In the genomic region with DNA sequence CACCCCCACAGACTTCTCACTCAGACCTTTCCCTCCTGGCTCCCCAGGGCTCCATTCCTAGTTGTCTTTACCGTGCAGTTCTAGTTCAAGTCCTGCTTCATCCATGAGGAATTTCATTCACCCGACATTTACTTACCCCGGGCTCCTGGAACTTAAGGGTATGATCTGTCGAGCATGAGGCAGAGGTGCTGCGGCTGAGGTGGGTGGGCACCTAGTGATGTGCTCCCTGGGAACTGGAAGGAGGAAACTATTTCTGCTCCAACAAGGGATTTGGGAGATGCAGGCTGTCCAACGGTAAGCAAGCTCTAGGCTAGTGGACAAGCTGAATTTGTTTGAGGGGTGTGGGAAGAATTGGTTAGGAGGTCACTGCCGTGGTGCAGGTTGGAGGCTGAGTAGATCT, we compare ENCODE assay signal across 24 cellular contexts. TPM values are rescaled to one million over a fixed set of nuclear protein-coding genes. Genes with fewer than 3 reads are reported as not detected.
"Had no signal": no experiment of that assay in that cellular context is flagged by ENCODE, and none has a peak within 500 bp of the region (broad histone marks: within the 10 kb centered on the region; RNA-seq: fewer than 3 reads in every experiment).

No MANE protein-coding gene starts in this region.

- H3K4me1 ChIP-seq: breast epithelium had no signal

- DNase-seq: activated CD4-positive, alpha-beta T cell treated with anti-CD3 and anti-CD28 coated beads for 48 hours; activated CD4-positive, alpha-beta T cell treated with anti-CD3 and anti-CD28 coated beads, Interleukin-2, amount 50 U/mL, for 48 hours; activated CD4-positive, CD25-positive, alpha-beta regulatory T cell treated with anti-CD3 and anti-CD28 coated beads, Interleukin-2, amount 50 U/mL, for 72 hours; activated CD8-positive, alpha-beta memory T cell treated with anti-CD3 and anti-CD28 coated beads, Interleukin-2, amount 10 ng/mL, durations not matched to agents 7 days and 5 days; activated effector memory CD4-positive, alpha-beta T cell treated with Interleukin-2 at 50 U/mL for 16 hours; activated naive CD4-positive, alpha-beta T cell treated with Interleukin-2 at 50 U/mL for 16 hours; activated T-cell treated with anti-CD3 and anti-CD28 coated beads, Interleukin-2, amount 50 U/mL, for 24 hours; anterior cingulate cortex; central memory CD4-positive, alpha-beta T cell; NCI-H1092; NCI-H1417 treated with DMSO at 0.1 percent for 48 hours; NCI-H187; NCI-H2081; NCI-H524; PC-9; SIG-M5; T-helper 17 cell; T-helper 9 cell had no signal

- H3K36me3 ChIP-seq: breast epithelium had no signal

- H3K27ac Mint-ChIP-seq: activated CD8-positive, alpha-beta memory T cell treated with anti-CD3 and anti-CD28 coated beads, Interleukin-2, amount 10 ng/mL, durations not matched to agents 7 days and 5 days; activated T-cell treated with anti-CD3 and anti-CD28 coated beads, Interleukin-2, amount 50 U/mL, for 24 hours; activated T-helper 1 cell treated with anti-CD3 and anti-CD28 coated beads, Interleukin-12 subunit alpha, Interleukin-12 subunit beta, Interleukin-2, Interleukin-4 antibody, amounts not matched to agents 30 ng/mL and 10 ng/mL and 1 ng/mL, durations not matched to agents 14 hours and 24 hours and 36 hours; T-helper 17 cell; WTC11 had no signal

- H3K27me3 ChIP-seq: breast epithelium had no signal

- H3K4me3 ChIP-seq: breast epithelium, PC-9 had no signal

- H3K9me3 ChIP-seq: breast epithelium had no signal

- ATAC-seq: activated CD8-positive, alpha-beta memory T cell treated with anti-CD3 and anti-CD28 coated beads, Interleukin-2, amount 10 ng/mL, durations not matched to agents 7 days and 5 days; activated naive CD4-positive, alpha-beta T cell treated with anti-CD3 and anti-CD28 coated beads, Interleukin-2, amount 50 U/mL, for 72 hours; T-helper 17 cell had no signal

- H3K9ac ChIP-seq: KMS-11 had no signal

- H3K4me3 Mint-ChIP-seq: activated CD8-positive, alpha-beta memory T cell treated with anti-CD3 and anti-CD28 coated beads, Interleukin-2, amount 10 ng/mL, durations not matched to agents 7 days and 5 days; activated T-cell treated with anti-CD3 and anti-CD28 coated beads, Interleukin-2, amount 50 U/mL, for 24 hours; activated T-helper 1 cell treated with anti-CD3 and anti-CD28 coated beads, Interleukin-12 subunit alpha, Interleukin-12 subunit beta, Interleukin-2, Interleukin-4 antibody, amounts not matched to agents 30 ng/mL and 10 ng/mL and 1 ng/mL, durations not matched to agents 14 hours and 24 hours and 36 hours; T-helper 17 cell; WTC11 had no signal

- H3K9me3 Mint-ChIP-seq: activated naive CD4-positive, alpha-beta T cell treated with anti-CD3 and anti-CD28 coated beads, Interleukin-2, amount 50 U/mL, for 72 hours; activated T-cell treated with anti-CD3 and anti-CD28 coated beads, Interleukin-2, amount 50 U/mL, for 24 hours; activated T-helper 1 cell treated with anti-CD3 and anti-CD28 coated beads, Interleukin-12 subunit alpha, Interleukin-12 subunit beta, Interleukin-2, Interleukin-4 antibody, amounts not matched to agents 30 ng/mL and 10 ng/mL and 1 ng/mL, durations not matched to agents 14 hours and 24 hours and 36 hours; WTC11 had no signal

- H3K27ac ChIP-seq: breast epithelium, KMS-11, PC-9 had no signal

- H3K36me3 Mint-ChIP-seq: activated CD8-positive, alpha-beta memory T cell treated with anti-CD3 and anti-CD28 coated beads, Interleukin-2, amount 10 ng/mL, durations not matched to agents 7 days and 5 days; activated naive CD4-positive, alpha-beta T cell treated with anti-CD3 and anti-CD28 coated beads, Interleukin-2, amount 50 U/mL, for 72 hours; WTC11 had no signal

- H3K27me3 Mint-ChIP-seq: activated CD8-positive, alpha-beta memory T cell treated with anti-CD3 and anti-CD28 coated beads, Interleukin-2, amount 10 ng/mL, durations not matched to agents 7 days and 5 days; activated T-cell treated with anti-CD3 and anti-CD28 coated beads, Interleukin-2, amount 50 U/mL, for 24 hours had no signal

- H2AFZ ChIP-seq: PC-9 had no signal

- H3K4me2 ChIP-seq: KMS-11, PC-9 had no signal

RNA-seq across cellular contexts. Expression of a gene that starts 30.2 kb away (rescaled TPM):
- total RNA-seq: MCF 10A had no signal
